In the genomic region with DNA sequence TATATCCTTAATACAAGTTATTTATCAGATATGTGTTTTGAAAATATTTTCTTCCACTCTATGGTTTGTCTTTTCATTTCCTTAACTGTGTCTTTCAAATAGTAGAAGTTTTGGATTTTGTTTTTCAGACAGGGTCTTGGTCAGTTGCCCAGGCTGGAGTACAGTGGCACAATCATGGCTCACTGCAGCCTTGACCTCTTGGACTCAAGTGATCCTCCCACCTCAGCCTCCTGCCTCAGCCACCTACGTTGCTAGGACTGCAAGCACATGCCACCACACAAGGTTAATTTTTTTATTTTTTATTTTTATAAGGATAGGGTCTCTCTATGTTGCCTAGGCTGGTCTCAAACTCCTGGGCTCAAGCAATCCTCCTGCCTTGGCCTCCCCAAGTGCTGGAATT, we compare ENCODE assay signal across 5 cellular contexts. TPM values are rescaled to one million over a fixed set of nuclear protein-coding genes. Genes with fewer than 3 reads are reported as not detected.
"Had no signal": no experiment of that assay in that cellular context is flagged by ENCODE, and none has a peak within 500 bp of the region (broad histone marks: within the 10 kb centered on the region; RNA-seq: fewer than 3 reads in every experiment).

No MANE protein-coding gene starts in this region.

RNA-seq across cellular contexts. Expression of gene GPRIN2, which starts 24.2 kb away (rescaled TPM):
- total RNA-seq: NCI-H460, RPMI7951, SK-MEL-5 had no signal
- polyA plus RNA-seq: IMR-90 had no signal

RNA-seq across cellular contexts. Expression of gene SYT15, which starts 46.7 kb away (rescaled TPM):
- total RNA-seq: HT-29, SK-MEL-5 had no signal
